23 cellular contexts compared by ENCODE assay signal in the genomic region with DNA sequence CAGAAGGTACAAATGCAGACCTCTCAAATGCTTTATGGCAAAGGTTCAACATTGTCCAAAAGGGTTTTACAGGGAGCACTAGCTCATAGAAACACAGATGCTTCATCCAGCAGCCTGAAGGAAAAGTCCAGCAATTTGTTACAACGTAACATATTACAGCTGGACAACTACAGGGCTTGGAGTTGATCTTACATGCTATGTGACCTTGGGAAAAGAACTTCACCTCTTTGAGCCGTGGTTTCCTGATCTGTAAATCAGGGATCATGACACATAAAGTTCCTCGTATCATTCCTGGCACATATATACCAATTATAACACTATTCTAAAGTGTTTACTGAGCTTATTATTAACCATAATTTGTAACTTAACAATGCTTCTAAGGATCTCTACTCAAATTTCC.
A peak's percentile ranks its signal among the peaks of the same experiment; 100 is the strongest.
DNase-seq lines count a peak whose midpoint lies in the region; ATAC-seq and TF ChIP-seq lines count a peak whose summit lies in the region.
"Had no signal": no experiment of that assay in that cellular context is flagged by ENCODE, and none has a peak within 500 bp of the region (broad histone marks: within the 10 kb centered on the region; RNA-seq: fewer than 3 reads in every experiment).

No MANE protein-coding gene starts in this region.

- CTCF ChIA-PET in activated CD8-positive, alpha-beta memory T cell treated with anti-CD3 and anti-CD28 coated beads, Interleukin-2, amount 10 ng/mL, durations not matched to agents 7 days and 5 days (lab: Charles Lee), result interaction anchor here (1.3 to 2.2 kb wide), 2 partner anchors 9 to 22 kb away, joined by 3 to 8 read pairs; no protein-coding TSS in a partner anchor

- no peaks in the 10 kb centered on the region for H3K27me3 Mint-ChIP-seq in naive B cell
- no peaks in the 10 kb centered on the region for H3K27me3 Mint-ChIP-seq in activated CD8-positive, alpha-beta memory T cell treated with anti-CD3 and anti-CD28 coated beads, Interleukin-2, amount 10 ng/mL, durations not matched to agents 7 days and 5 days
- H3K27me3 Mint-ChIP-seq: CD4-positive, alpha-beta memory T cell; IgD-negative memory B cell had no signal

- peak overlapping the region; percentile 9 for H3K27ac ChIP-seq in OCI-LY3 (ENCODE audit: low read length)
- peak overlapping the region in 46 of 59 donors; percentile 3 to 98 (median 62) for H3K27ac ChIP-seq in dorsolateral prefrontal cortex
- peak overlapping the region; percentile 5 for H3K27ac ChIP-seq in temporal lobe (ENCODE audit: low read depth, low read length)
- H3K27ac ChIP-seq: BLaER1 treated with 17β-estradiol and CSF1 and Interleukin-3, amounts not matched to agents 10 nM and 100 nM; GM23248; HL-60; RWPE1 had no signal

- intact Hi-C loops in dorsolateral prefrontal cortex (cut with DNase I), result loop anchor here (5.0 to 10.0 kb wide), 2 partner anchors 62 to 171 kb away; a partner anchor contains a TSS

- no peak overlapping the region for H3K9ac ChIP-seq in OCI-LY3 (ENCODE audit: low read length)
- H3K9ac ChIP-seq: BLaER1 treated with 17β-estradiol and CSF1 and Interleukin-3, amounts not matched to agents 10 nM and 100 nM; GM23248 had no signal

- peaks cover 38% of the 10 kb centered on the region for H4K20me1 ChIP-seq in OCI-LY3 (ENCODE audit: insufficient read depth, low read length)
- H4K20me1 ChIP-seq: BLaER1 treated with 17β-estradiol and CSF1 and Interleukin-3, amounts not matched to agents 10 nM and 100 nM had no signal

- peak overlapping the region in 4 of 6 donors; percentile 27 to 75 (median 68) for H3K27ac Mint-ChIP-seq in naive B cell
- no peak overlapping the region for H3K27ac Mint-ChIP-seq in activated CD8-positive, alpha-beta memory T cell treated with anti-CD3 and anti-CD28 coated beads, Interleukin-2, amount 10 ng/mL, durations not matched to agents 7 days and 5 days

- H3K4me3 ChIP-seq in OCI-LY3 (ENCODE audit: low read length), result no peak overlapping the region
- no peak overlapping the region for H3K4me3 ChIP-seq in dorsolateral prefrontal cortex
- H3K4me3 ChIP-seq: BLaER1 treated with 17β-estradiol and CSF1 and Interleukin-3, amounts not matched to agents 10 nM and 100 nM; GM23248; HAP-1 had no signal

- H3K36me3 Mint-ChIP-seq in naive B cell, result peaks cover 16 to 44% of the 10 kb centered on the region in 2 donors
- peaks cover 13% of the 10 kb centered on the region for H3K36me3 Mint-ChIP-seq in activated CD8-positive, alpha-beta memory T cell treated with anti-CD3 and anti-CD28 coated beads, Interleukin-2, amount 10 ng/mL, durations not matched to agents 7 days and 5 days

- H3K36me3 ChIP-seq in OCI-LY3 (replicated peaks; ENCODE audit: low read depth, low read length), result peaks cover 72% of the 10 kb centered on the region
- H3K36me3 ChIP-seq: HAP-1 had no signal

- H3K27me3 ChIP-seq in OCI-LY3 (ENCODE audit: low read depth, low read length) (no peaks in the 10 kb centered on the region), dorsolateral prefrontal cortex (no peaks in the 10 kb centered on the region)
- H3K27me3 ChIP-seq: BLaER1 treated with 17β-estradiol and CSF1 and Interleukin-3, amounts not matched to agents 10 nM and 100 nM had no signal

- no peak for DNase-seq in dorsolateral prefrontal cortex
- DNase-seq in naive B cell, result no peak
- DNase-seq in activated CD8-positive, alpha-beta memory T cell treated with anti-CD3 and anti-CD28 coated beads, Interleukin-2, amount 10 ng/mL, durations not matched to agents 7 days and 5 days, result no peak
- DNase-seq in inferior parietal cortex (ENCODE audit: extremely low spot score), result no peak
- DNase-seq: CD4-positive, alpha-beta memory T cell; COR-L47; DMS53; GM23248; NCI-H1048; NCI-H1417; NCI-H1694; NCI-H2029 treated with DMSO at 0.1 percent for 48 hours; NCI-H2227 treated with DMSO at 0.1 percent for 48 hours; NCI-H526 treated with DMSO at 0.1 percent for 48 hours; SHP77 had no signal

- ATAC-seq in naive B cell (ENCODE audit: low read depth in 2 of 2) (no peak), GM18907 (IDR thresholded peaks at IDR 0.05; ENCODE audit: unreplicated experiment) (no peak)
- ATAC-seq in activated CD8-positive, alpha-beta memory T cell treated with anti-CD3 and anti-CD28 coated beads, Interleukin-2, amount 10 ng/mL, durations not matched to agents 7 days and 5 days, result no peak

- H3K79me2 ChIP-seq in OCI-LY3 (ENCODE audit: low read length), result peaks cover 82% of the 10 kb centered on the region

- peaks cover 30% of the 10 kb centered on the region for H3K4me1 ChIP-seq in OCI-LY3 (ENCODE audit: low read length)

- no peak overlapping the region for H3K4me3 Mint-ChIP-seq in naive B cell
- no peak overlapping the region for H3K4me3 Mint-ChIP-seq in activated CD8-positive, alpha-beta memory T cell treated with anti-CD3 and anti-CD28 coated beads, Interleukin-2, amount 10 ng/mL, durations not matched to agents 7 days and 5 days
- H3K4me3 Mint-ChIP-seq: CD4-positive, alpha-beta memory T cell; IgD-negative memory B cell had no signal

- H2AFZ ChIP-seq in OCI-LY3 (ENCODE audit: low read depth, low read length), result no peak overlapping the region
- H2AFZ ChIP-seq: GM23248 had no signal

- H3K4me1 Mint-ChIP-seq in naive B cell, result peaks cover 17 to 22% (median 21%) of the 10 kb centered on the region in 3 donors
- no peaks in the 10 kb centered on the region for H3K4me1 Mint-ChIP-seq in activated CD8-positive, alpha-beta memory T cell treated with anti-CD3 and anti-CD28 coated beads, Interleukin-2, amount 10 ng/mL, durations not matched to agents 7 days and 5 days

- no peak overlapping the region for H3K4me2 ChIP-seq in OCI-LY3 (ENCODE audit: low read length)
- H3K4me2 ChIP-seq: BLaER1 treated with 17β-estradiol and CSF1 and Interleukin-3, amounts not matched to agents 10 nM and 100 nM had no signal

- H3K9me3 Mint-ChIP-seq in naive B cell, result no peaks in the 10 kb centered on the region
- no peaks in the 10 kb centered on the region for H3K9me3 Mint-ChIP-seq in activated CD8-positive, alpha-beta memory T cell treated with anti-CD3 and anti-CD28 coated beads, Interleukin-2, amount 10 ng/mL, durations not matched to agents 7 days and 5 days (ENCODE audit: low read depth)
- H3K9me3 Mint-ChIP-seq: CD4-positive, alpha-beta memory T cell; IgD-negative memory B cell had no signal

- no peak for TF ChIP-seq CTCF in OCI-LY3 (IDR thresholded peaks at IDR 0.05; ENCODE audit: low read depth, low read length)
- no peak for TF ChIP-seq CTCF in dorsolateral prefrontal cortex (IDR thresholded peaks at IDR 0.05 in 54 of 56, conservative IDR thresholded peaks at IDR 0.05 in 2 of 56; ENCODE audit: low read depth in 1 of 56, partially characterized antibody in 56 of 56)

- no peaks in the 10 kb centered on the region for H3K9me3 ChIP-seq in OCI-LY3 (ENCODE audit: insufficient read depth, low read length)
- H3K9me3 ChIP-seq: BLaER1 treated with 17β-estradiol and CSF1 and Interleukin-3, amounts not matched to agents 10 nM and 100 nM; HAP-1 had no signal

Comparison
In these comparisons a context has a peak if more than half of its experiments do, and no peak if none do; other contexts are left out.
1. H3K27ac ChIP-seq: peak in every context shown above with its lines; median percentile 62 in dorsolateral prefrontal cortex; 9 in OCI-LY3; 5 in temporal lobe.